8 cellular contexts compared by ENCODE assay signal in the genomic region with DNA sequence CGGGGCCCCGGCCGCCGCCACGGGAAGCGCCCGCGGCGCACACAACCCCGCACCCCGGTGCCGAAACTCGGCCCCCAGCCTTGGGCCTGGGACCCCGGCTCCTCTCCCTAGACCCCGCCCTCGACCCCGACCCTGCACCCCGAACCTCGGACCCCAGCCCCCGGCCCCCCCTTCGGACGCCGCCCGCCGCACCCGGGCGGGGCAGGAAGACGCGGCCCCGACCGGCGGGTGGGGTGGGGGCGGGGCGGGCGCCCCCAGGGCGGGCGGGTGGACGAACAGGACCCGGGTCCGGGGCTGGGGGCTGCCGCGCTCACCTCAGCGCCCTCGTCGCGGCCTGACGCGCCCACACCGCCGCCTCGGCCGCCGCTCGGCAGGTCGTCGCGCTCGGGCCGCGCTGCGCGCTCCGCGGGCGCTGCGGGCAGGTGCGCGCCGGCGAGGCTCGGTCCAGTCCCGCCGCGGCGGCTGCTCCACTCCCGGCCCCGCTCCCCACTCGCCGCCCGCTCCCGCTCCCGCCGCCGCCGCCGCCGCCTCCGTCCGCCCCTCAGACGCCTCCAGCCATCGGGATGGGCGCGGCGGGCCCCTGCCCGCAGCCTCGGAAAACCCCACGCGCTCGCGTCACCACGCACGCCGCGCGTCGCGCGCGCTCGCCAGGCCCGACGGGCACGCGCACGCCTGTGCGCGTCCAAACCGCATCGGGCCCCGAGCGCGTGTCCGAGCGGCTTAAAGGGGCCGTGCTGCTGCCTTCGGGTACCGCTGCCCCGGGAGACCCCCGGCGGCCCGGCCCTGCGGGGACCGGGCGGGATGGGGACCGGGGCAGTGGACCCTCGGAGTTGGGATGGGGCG. TPM values are rescaled to one million over a fixed set of nuclear protein-coding genes. Genes with fewer than 3 reads are reported as not detected.
DNase-seq lines count a peak whose midpoint lies in the region; ATAC-seq, FAIRE-seq and TF ChIP-seq lines count a peak whose summit lies in the region.

A gene (minus strand): TSS at position 582 of the 843 bp plus-strand sequence. CDS start 65,634 bp downstream, outside the sequence.

- TF ChIP-seq RAD21 in HCT116 (IDR thresholded peaks at IDR 0.05; ENCODE audit: low read depth) = no peak

- H2AFZ ChIP-seq in HCT116 (ENCODE audit: low read depth, low read length, poor library complexity, severe bottlenecking) = no peak within 1 kb of the TSS

- peaks cover 42% of the 10 kb centered on the region for H3K4me1 Mint-ChIP-seq in activated naive CD8-positive, alpha-beta T cell treated with anti-CD3 and anti-CD28 coated beads, Interleukin-2, amount 10 ng/mL, durations not matched to agents 7 days and 5 days

- H3K27ac Mint-ChIP-seq in activated naive CD8-positive, alpha-beta T cell treated with anti-CD3 and anti-CD28 coated beads, Interleukin-2, amount 10 ng/mL, durations not matched to agents 7 days and 5 days = peak within 1 kb of the TSS; percentile 93

- POLR2A ChIA-PET in HCT116 (lab: Charles Lee) = no interaction called here
- POLR2A ChIA-PET in activated naive CD8-positive, alpha-beta T cell treated with anti-CD3 and anti-CD28 coated beads, Interleukin-2, amount 10 ng/mL, durations not matched to agents 7 days and 5 days (lab: Charles Lee) = interaction anchor here (1.4 to 1.6 kb wide), 3 partner anchors 15 to 114 kb away, joined by 4 to 7 read pairs (median 5); no protein-coding TSS in a partner anchor

- no peaks in the 10 kb centered on the region for H3K9me3 Mint-ChIP-seq in activated naive CD8-positive, alpha-beta T cell treated with anti-CD3 and anti-CD28 coated beads, Interleukin-2, amount 10 ng/mL, durations not matched to agents 7 days and 5 days

- H3K79me2 ChIP-seq in HCT116 (ENCODE audit: insufficient read depth, low read length) = peaks cover 45% of the 10 kb centered on the region

- RAD21 ChIA-PET in HCT116 (lab: Charles Lee; ENCODE audit: low non-redundant PET in 1 of 2, low total read pairs in 2 of 2, uncharacterized antibody in 2 of 2, unreplicated experiment in 2 of 2) = no interaction called here

- H3K9me3 ChIP-seq in HCT116 (ENCODE audit: control insufficient read depth in 1 of 2, insufficient read depth in 1 of 2, low read depth in 1 of 2, low read length in 2 of 2) (no peaks in the 10 kb centered on the region), pancreas (no peaks in the 10 kb centered on the region), thymus (ENCODE audit: control insufficient read depth) (no peaks in the 10 kb centered on the region)

- H4K20me1 ChIP-seq in HCT116 (ENCODE audit: insufficient read depth) = peaks cover 23% of the 10 kb centered on the region; the same call in 1 of the 2 replicates

- TF ChIP-seq CTCF in HCT116 (IDR thresholded peaks at IDR 0.05 in 2 of 3, conservative IDR thresholded peaks at IDR 0.05 in 1 of 3; ENCODE audit: borderline replicate concordance in 1 of 3, insufficient read depth in 1 of 3, low read depth in 2 of 3, low read length in 2 of 3) (no peak), pancreas (IDR thresholded peaks at IDR 0.05) (no peak)

- H3K4me2 ChIP-seq in HCT116 (ENCODE audit: low read length) = peak within 1 kb of the TSS; percentile 84

- FAIRE-seq in pancreas (lab: Jason Lieb, UNC) = no peak

- intact Hi-C loops in HCT116 (cut with micrococcal nuclease) = no loop called here
- intact Hi-C loops in Right ventricle myocardium inferior (cut with DNase I) = loop anchor here (2.0 kb wide), 2 partner anchors 32 to 112 kb away; a partner anchor contains a TSS
- intact Hi-C loops in pancreas (cut with DNase I) = loop anchor here in 1 of 3 donors (10.0 kb wide), 1 partner anchor 106 kb away; no protein-coding TSS in a partner anchor

- H3K27me3 Mint-ChIP-seq in activated naive CD8-positive, alpha-beta T cell treated with anti-CD3 and anti-CD28 coated beads, Interleukin-2, amount 10 ng/mL, durations not matched to agents 7 days and 5 days = no peaks in the 10 kb centered on the region

- ATAC-seq in HCT116 = peak; percentile 73
- peak; percentile 55 for ATAC-seq in activated naive CD8-positive, alpha-beta T cell treated with anti-CD3 and anti-CD28 coated beads, Interleukin-2, amount 10 ng/mL, durations not matched to agents 7 days and 5 days (ENCODE audit: low read depth)
- ATAC-seq in Right ventricle myocardium inferior = peak; percentile 89
- peak; percentile 82 to 92 (median 88) for ATAC-seq in pancreas

- no peaks in the 10 kb centered on the region for H3K27me3 ChIP-seq in HCT116 (ENCODE audit: insufficient read depth, low read length)
- H3K27me3 ChIP-seq in pancreas = no peaks in the 10 kb centered on the region
- no peaks in the 10 kb centered on the region for H3K27me3 ChIP-seq in thymus (ENCODE audit: control insufficient read depth, insufficient read depth)

- BruUV-seq in HCT116 (replicated peaks; lab: Mats Ljungman, UMichigan) = no TSS peak

- no peak for TF ChIP-seq POLR2A in HCT116 (IDR thresholded peaks at IDR 0.05; ENCODE audit: borderline replicate concordance, extremely low read depth, insufficient read depth, insufficient read length)

- WGBS in pancreas, 2 donors = 0 to 1% methylated on average over 50 to 137 of the region's 137 CpGs
- WGBS in thymus = under 1% methylated on average over 137 of the region's 137 CpGs

- peak within 1 kb of the TSS; percentile 69 for H3K27ac ChIP-seq in HCT116 (ENCODE audit: low read depth, low read length)
- H3K27ac ChIP-seq in pancreas = peak within 1 kb of the TSS; percentile 68 to 88 (median 82)
- H3K27ac ChIP-seq in thymus (ENCODE audit: low read depth) = peak within 1 kb of the TSS; percentile 97

- H3K36me3 ChIP-seq in HCT116 (ENCODE audit: control insufficient read depth in 1 of 2, insufficient read depth in 2 of 2, low read length in 2 of 2) (no peaks in the 10 kb centered on the region; a peak in 1 of 4 replicates), pancreas (no peaks in the 10 kb centered on the region), thymus (ENCODE audit: control insufficient read depth, insufficient read depth) (peaks cover 3% of the 10 kb centered on the region)

- H3K4me1 ChIP-seq in HCT116 (ENCODE audit: control insufficient read depth in 1 of 2, insufficient read depth in 2 of 2, low read length in 2 of 2) (peaks cover 35 to 50% of the 10 kb centered on the region in 2 experiments), pancreas (peaks cover 20 to 28% (median 26%) of the 10 kb centered on the region in 3 donors), thymus (ENCODE audit: control insufficient read depth, insufficient read depth, low read length) (peaks cover 13% of the 10 kb centered on the region)

- peak within 1 kb of the TSS; percentile 95 for H3K4me3 Mint-ChIP-seq in activated naive CD8-positive, alpha-beta T cell treated with anti-CD3 and anti-CD28 coated beads, Interleukin-2, amount 10 ng/mL, durations not matched to agents 7 days and 5 days

- no peaks in the 10 kb centered on the region for H3K9me2 ChIP-seq in HCT116 (ENCODE audit: insufficient read depth)

- peak within 1 kb of the TSS; percentile 81 for H3K9ac ChIP-seq in HCT116 (ENCODE audit: low read length)

- peaks cover 14% of the 10 kb centered on the region for H3K36me3 Mint-ChIP-seq in activated naive CD8-positive, alpha-beta T cell treated with anti-CD3 and anti-CD28 coated beads, Interleukin-2, amount 10 ng/mL, durations not matched to agents 7 days and 5 days

- H3K4me3 ChIP-seq in HCT116 (replicated peaks in 1 of 2; ENCODE audit: low read depth in 1 of 2, low read length in 2 of 2) (peak within 1 kb of the TSS; percentile 66 to 75), pancreas (peak within 1 kb of the TSS; percentile 60 to 93 (median 70)), thymus (ENCODE audit: low read length) (peak within 1 kb of the TSS; percentile 95)

- CTCF ChIA-PET in HCT116 (lab: Charles Lee) = no interaction called here

- peak; percentile 37 for DNase-seq in GM04503 (ENCODE audit: low read depth)
- peak; percentile 72 for DNase-seq in HCT116 (ENCODE audit: low read depth, low spot score)
- DNase-seq in MV-4-11 (lab: John Stamatoyannopoulos, UW) = peak; percentile 78
- peak; percentile 29 to 70 for DNase-seq in SW 1271 (lab: John Stamatoyannopoulos, UW)
- peak; percentile 96 for DNase-seq in activated naive CD8-positive, alpha-beta T cell treated with anti-CD3 and anti-CD28 coated beads, Interleukin-2, amount 10 ng/mL, durations not matched to agents 7 days and 5 days
- peak; percentile 95 for DNase-seq in Right ventricle myocardium inferior (ENCODE audit: missing footprints)
- peak; percentile 85 to 95 (median 90) for DNase-seq in pancreas

TF ChIP-seq in HCT116, 20 proteins besides CTCF, POLR2A, EP300 and RAD21 (continues in another document):
- TF ChIP-seq EZH2phosphoT487 (IDR thresholded peaks at IDR 0.05; ENCODE audit: borderline replicate concordance) (no peak), SIN3A (IDR thresholded peaks at IDR 0.05; ENCODE audit: low read depth) (no peak; the same call in 1 of the 2 replicates), POLR2AphosphoS5 (IDR thresholded peaks at IDR 0.05; ENCODE audit: low read depth, low read length) (peak; percentile 77), FOSL1 (IDR thresholded peaks at IDR 0.05; ENCODE audit: low read depth) (no peak), YY1 (IDR thresholded peaks at IDR 0.05; ENCODE audit: extremely low read depth, insufficient replicate concordance, low read depth, low read length) (peak; percentile 85), EGR1 (IDR thresholded peaks at IDR 0.05; ENCODE audit: low read depth) (peak; percentile 37; the same call in 1 of the 2 replicates), ZFX (IDR thresholded peaks at IDR 0.05) (0 out of 2 replicates have a peak, but pooled peaks have one; percentile 47)
- TF ChIP-seq, protein P1, sequence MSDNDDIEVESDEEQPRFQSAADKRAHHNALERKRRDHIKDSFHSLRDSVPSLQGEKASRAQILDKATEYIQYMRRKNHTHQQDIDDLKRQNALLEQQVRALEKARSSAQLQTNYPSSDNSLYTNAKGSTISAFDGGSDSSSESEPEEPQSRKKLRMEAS (IDR thresholded peaks at IDR 0.05) = peak; percentile 75

RNA-seq across cellular contexts. Expression of the gene that starts here (rescaled TPM):
- total RNA-seq in HCT116 (2021; ENCODE audit: unreplicated experiment) (371 TPM), Right ventricle myocardium inferior (182 TPM), pancreas (100 to 1,000 TPM in 2 of 6 donors, 10 to 100 TPM in 4; 75.4 to 160 (median 97.5) TPM)
- polyA plus RNA-seq in HCT116 (2012) = 424 and 488 TPM in 2 replicates
- 100 to 1,000 TPM; 353 to 372 TPM for total RNA-seq in activated naive CD8-positive, alpha-beta T cell treated with anti-CD3 and anti-CD28 coated beads, Interleukin-2, amount 10 ng/mL, durations not matched to agents 7 days and 5 days
- polyA plus RNA-seq in pancreas (10 to 100 TPM; 42.3 to 71.1 TPM), thymus (123 TPM)

Comparison
In these comparisons a context has a peak if more than half of its experiments do, and no peak if none do; other contexts are left out.
1. Peak in every context shown above with its lines: DNase-seq, ATAC-seq, H3K4me3 ChIP-seq and H3K27ac ChIP-seq.
2. DNase-seq: peak in every context shown above with its lines; median percentile 96 in activated naive CD8-positive, alpha-beta T cell treated with anti-CD3 and anti-CD28 coated beads, Interleukin-2, amount 10 ng/mL, durations not matched to agents 7 days and 5 days; 95 in Right ventricle myocardium inferior; 90 in pancreas; 78 in MV-4-11; 72 in HCT116; 50 in SW 1271; 37 in GM04503.